ENCODE assay signal across 8 cellular contexts in the genomic region with DNA sequence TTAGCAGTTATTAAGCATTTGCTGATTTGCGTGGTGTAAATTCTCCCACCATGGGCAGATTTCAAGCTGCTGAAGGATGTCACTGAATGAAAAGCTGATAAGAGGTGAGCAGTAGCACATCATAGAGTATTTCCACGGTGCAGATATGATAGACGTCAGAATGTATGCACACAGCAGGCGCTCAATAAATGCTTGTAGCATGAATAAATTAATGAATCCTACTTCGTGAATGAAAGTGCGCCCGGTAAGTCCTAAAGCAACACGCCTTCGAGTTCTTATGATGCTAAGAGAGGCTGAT. TPM values are rescaled to one million over a fixed set of nuclear protein-coding genes. Genes with fewer than 3 reads are reported as not detected.
DNase-seq lines count a peak whose midpoint lies in the region; ATAC-seq and TF ChIP-seq lines count a peak whose summit lies in the region.

No MANE protein-coding gene starts in this region.

- no peaks in the 10 kb centered on the region for H3K9me3 ChIP-seq in right cardiac atrium (ENCODE audit: control insufficient read depth, low read length)
- H3K9me3 ChIP-seq in mucosa of rectum (ENCODE audit: control insufficient read depth in 2 of 2, low read length in 2 of 2), result no peaks in the 10 kb centered on the region

- DNase-seq in right cardiac atrium, result no peak
- DNase-seq in Right ventricle myocardium inferior (ENCODE audit: missing footprints), result no peak
- DNase-seq in astrocyte of the spinal cord (ENCODE audit: low read depth, low spot score), result peak; percentile 64
- DNase-seq in SHP77 (lab: John Stamatoyannopoulos, UW), result no peak
- no peak for DNase-seq in effector CD4-positive, alpha-beta T cell

- peak overlapping the region in 1 of 2 donors; percentile 8 for H3K9ac ChIP-seq in mucosa of rectum (ENCODE audit: low read depth in 1 of 2, low read length in 2 of 2)

- peaks cover 0 to 3% of the 10 kb centered on the region in 2 donors for H3K36me3 ChIP-seq in mucosa of rectum (ENCODE audit: control insufficient read depth in 2 of 2, insufficient read depth in 2 of 2, low read length in 2 of 2)
- no peaks in the 10 kb centered on the region for H3K36me3 ChIP-seq in urinary bladder (ENCODE audit: insufficient read depth)

- intact Hi-C loops in right cardiac atrium (cut with DNase I) (no loop called here), Right ventricle myocardium inferior (cut with DNase I) (no loop called here)

- no peaks in the 10 kb centered on the region for H3K27me3 ChIP-seq in right cardiac atrium (ENCODE audit: control insufficient read depth, insufficient read depth)
- no peaks in the 10 kb centered on the region for H3K27me3 ChIP-seq in mucosa of rectum (ENCODE audit: control insufficient read depth in 2 of 2, insufficient read depth in 2 of 2, low read length in 2 of 2)

- H3K4me3 ChIP-seq in right cardiac atrium (ENCODE audit: low read length) (peak overlapping the region; percentile 23), astrocyte of the spinal cord (ENCODE audit: low read depth, low read length) (peak overlapping the region; percentile 22), mucosa of rectum (ENCODE audit: low read length in 2 of 2) (peak overlapping the region; percentile 43 to 70), urinary bladder (ENCODE audit: low read depth, low read length) (peak overlapping the region; percentile 26)

- ATAC-seq in right cardiac atrium (no peak), Right ventricle myocardium inferior (no peak), GM21619 (IDR thresholded peaks at IDR 0.05; ENCODE audit: unreplicated experiment) (no peak)

- no peak for TF ChIP-seq CTCF in astrocyte of the spinal cord (IDR thresholded peaks at IDR 0.05; ENCODE audit: low read depth, low read length)

- H3K4me1 ChIP-seq in right cardiac atrium (ENCODE audit: control insufficient read depth, insufficient read depth, low read length) (peaks cover 11% of the 10 kb centered on the region), mucosa of rectum (ENCODE audit: control insufficient read depth in 2 of 2, insufficient read depth in 2 of 2, low read length in 2 of 2) (peaks cover 13 to 20% of the 10 kb centered on the region in 2 donors), urinary bladder (ENCODE audit: insufficient read depth) (no peaks in the 10 kb centered on the region)

- WGBS in right cardiac atrium, result 8% methylated on average over 9 of the region's 9 CpGs
- WGBS in urinary bladder, result 11% methylated on average over 9 of the region's 9 CpGs

- in situ Hi-C loops in astrocyte of the spinal cord (cut with HindIII; ENCODE audit: low sequenced_read_pairs), result no loop called here

- peak overlapping the region; percentile 3 for H3K27ac ChIP-seq in right cardiac atrium (ENCODE audit: low read length)
- H3K27ac ChIP-seq in mucosa of rectum (ENCODE audit: low read depth in 2 of 2, low read length in 2 of 2), result peak overlapping the region in 1 of 2 donors; percentile 58
- no peak overlapping the region for H3K27ac ChIP-seq in urinary bladder (ENCODE audit: low read depth)

RNA-seq across cellular contexts. Expression of a gene that starts 0.5 kb away (rescaled TPM):
- total RNA-seq in right cardiac atrium, result 10 to 100 TPM in 3 of 4 donors, 1 to 10 TPM in 1; 8.7 to 12.8 (median 11.8) TPM
- polyA plus RNA-seq in right cardiac atrium, result 7.5 TPM
- 11.2 TPM for total RNA-seq in Right ventricle myocardium inferior
- 6.8 TPM for total RNA-seq in urinary bladder
- polyA plus RNA-seq in urinary bladder, result 14.4 TPM

RNA-seq across cellular contexts. Expression of a gene that starts 10.1 kb away (rescaled TPM):
- 10 to 100 TPM; 26.6 to 35.5 (median 28.6) TPM for total RNA-seq in right cardiac atrium
- polyA plus RNA-seq in right cardiac atrium, result 19.2 TPM
- 28.4 TPM for total RNA-seq in Right ventricle myocardium inferior
- total RNA-seq in urinary bladder, result 26.5 TPM
- 21.0 TPM for polyA plus RNA-seq in urinary bladder
